Comparison of ENCODE assay signal across 15 cellular contexts in genomic region chr17:34761646-34762045, GRCh38.
A peak's percentile ranks its signal among the peaks of the same experiment; 100 is the strongest.
DNase-seq lines count a peak whose midpoint lies in the region; ATAC-seq, FAIRE-seq and TF ChIP-seq lines count a peak whose summit lies in the region.
"Had no signal": no experiment of that assay in that cellular context is flagged by ENCODE, and none has a peak within 500 bp of the region (broad histone marks: within the 10 kb centered on the region; RNA-seq: fewer than 3 reads in every experiment).

No MANE protein-coding gene starts in this region.

- H4K20me1 ChIP-seq in Karpas-422 (ENCODE audit: insufficient read depth, low read depth, low read length) (peaks cover 3% of the 10 kb centered on the region; the same call in 1 of the 2 replicates), K562 (replicated peaks; ENCODE audit: control insufficient read depth, insufficient read depth, low read length) (no peaks in the 10 kb centered on the region)
- H4K20me1 ChIP-seq: BLaER1 treated with 17β-estradiol and CSF1 and Interleukin-3, amounts not matched to agents 10 nM and 100 nM had no signal

- peaks cover 17% of the 10 kb centered on the region for H3K4me1 ChIP-seq in Karpas-422 (ENCODE audit: low read length)
- H3K4me1 ChIP-seq in K562 (replicated peaks in 1 of 2; ENCODE audit: control insufficient read depth in 2 of 2, insufficient read depth in 2 of 2, low read length in 2 of 2) = no peaks in the 10 kb centered on the region
- H3K4me1 ChIP-seq: BLaER1 treated with 17β-estradiol and CSF1 and Interleukin-3, amounts not matched to agents 10 nM and 100 nM had no signal

- no peak for TF ChIP-seq POLR2A in K562 (conservative IDR thresholded peaks at IDR 0.05)

- H3K27ac ChIP-seq in Karpas-422 (ENCODE audit: low read length) (peak overlapping the region; percentile 36; the same call in 1 of the 2 replicates), K562 (ENCODE audit: extremely low read depth, low read depth, low read length) (no peak overlapping the region)
- H3K27ac ChIP-seq: BLaER1 treated with 17β-estradiol and CSF1 and Interleukin-3, amounts not matched to agents 10 nM and 100 nM had no signal

- H3K4me3 ChIP-seq in Karpas-422 (ENCODE audit: low read length) = no peak overlapping the region
- H3K4me3 ChIP-seq in K562 = no peak overlapping the region
- H3K4me3 ChIP-seq: BLaER1 treated with 17β-estradiol and CSF1 and Interleukin-3, amounts not matched to agents 10 nM and 100 nM; GM23338 had no signal

- H3K9me3 ChIP-seq in Karpas-422 (ENCODE audit: low read length) (no peaks in the 10 kb centered on the region), K562 (replicated peaks; ENCODE audit: control insufficient read depth, insufficient read depth, low read depth, low read length) (no peaks in the 10 kb centered on the region)
- H3K9me3 ChIP-seq: BLaER1 treated with 17β-estradiol and CSF1 and Interleukin-3, amounts not matched to agents 10 nM and 100 nM had no signal

- no peaks in the 10 kb centered on the region for H3K9me3 Mint-ChIP-seq in activated CD4-positive, alpha-beta T cell treated with anti-CD3 and anti-CD28 coated beads, Interleukin-2, amount 10 ng/mL, durations not matched to agents 7 days and 5 days
- no peaks in the 10 kb centered on the region for H3K9me3 Mint-ChIP-seq in activated T-cell treated with anti-CD3 and anti-CD28 coated beads, Interleukin-2, amount 50 U/mL, for 4 hours
- H3K9me3 Mint-ChIP-seq: GM23338 had no signal

- H3K79me2 ChIP-seq in Karpas-422 (ENCODE audit: low read length) = no peaks in the 10 kb centered on the region
- no peaks in the 10 kb centered on the region for H3K79me2 ChIP-seq in K562 (ENCODE audit: control insufficient read depth, insufficient read depth, low read length)

- DNase-seq in SKM-1 treated with dmso at 0.1 percent for 144 hours (lab: John Stamatoyannopoulos, UW; ENCODE audit: unreplicated experiment) = peak; percentile 1
- DNase-seq in SKM-1 (lab: John Stamatoyannopoulos, UW; ENCODE audit: unreplicated experiment) = no peak
- peak; percentile 65 for DNase-seq in Karpas-422
- peak; percentile 23 for DNase-seq in NOMO-1 treated with dmso at 0.1 percent for 144 hours (lab: John Stamatoyannopoulos, UW; ENCODE audit: unreplicated experiment)
- DNase-seq in K562 (ENCODE audit: extremely low read depth in 1 of 4, low spot score in 3 of 4) = no peak
- no peak for DNase-seq in GM13977 (ENCODE audit: low spot score)
- DNase-seq in activated CD4-positive, alpha-beta T cell treated with anti-CD3 and anti-CD28 coated beads, Interleukin-2, amount 10 ng/mL, durations not matched to agents 7 days and 5 days = no peak
- no peak for DNase-seq in activated T-cell treated with anti-CD3 and anti-CD28 coated beads, Interleukin-2, amount 50 U/mL, for 4 hours
- DNase-seq: ACHN; CD4-positive, CD25-positive, alpha-beta regulatory T cell; DMS53; GF-D8; H7 had no signal

- H3K27me3 ChIP-seq in Karpas-422 (ENCODE audit: low read length) = 0 out of 2 replicates have a peak, but pooled peaks cover 3% of the 10 kb centered on the region
- peaks cover 0 to 2% of the 10 kb centered on the region in 2 experiments; a peak in 1 of 5 replicates for H3K27me3 ChIP-seq in K562 (ENCODE audit: control insufficient read depth in 2 of 2, insufficient read depth in 2 of 2, low read length in 2 of 2)
- H3K27me3 ChIP-seq: BLaER1 treated with 17β-estradiol and CSF1 and Interleukin-3, amounts not matched to agents 10 nM and 100 nM had no signal

- intact Hi-C loops in K562 (cut with micrococcal nuclease) = no loop called here

- in situ Hi-C loops in K562 (cut with MboI) (no loop called here), GM13977 (cut with MboI; ENCODE audit: low pct_unique_long_range_greater_than_20kb, low sequenced_read_pairs, unreplicated experiment) (no loop called here)

- H3K9me1 ChIP-seq in K562 (ENCODE audit: control insufficient read depth, insufficient read depth, low read length) = no peaks in the 10 kb centered on the region

- no peaks in the 10 kb centered on the region for H3K36me3 ChIP-seq in Karpas-422 (ENCODE audit: insufficient read depth, low read length)
- no peaks in the 10 kb centered on the region for H3K36me3 ChIP-seq in K562 (ENCODE audit: control insufficient read depth, insufficient read depth, low read length)
- H3K36me3 ChIP-seq: BLaER1 treated with 17β-estradiol and CSF1 and Interleukin-3, amounts not matched to agents 10 nM and 100 nM had no signal

- H3K4me3 Mint-ChIP-seq in activated CD4-positive, alpha-beta T cell treated with anti-CD3 and anti-CD28 coated beads, Interleukin-2, amount 10 ng/mL, durations not matched to agents 7 days and 5 days = no peak overlapping the region
- no peak overlapping the region for H3K4me3 Mint-ChIP-seq in activated T-cell treated with anti-CD3 and anti-CD28 coated beads, Interleukin-2, amount 50 U/mL, for 4 hours
- H3K4me3 Mint-ChIP-seq: CD4-positive, CD25-positive, alpha-beta regulatory T cell; GM23338 had no signal

- no peak overlapping the region for H3K27ac Mint-ChIP-seq in activated CD4-positive, alpha-beta T cell treated with anti-CD3 and anti-CD28 coated beads, Interleukin-2, amount 10 ng/mL, durations not matched to agents 7 days and 5 days
- H3K27ac Mint-ChIP-seq: CD4-positive, CD25-positive, alpha-beta regulatory T cell; GM23338 had no signal

- no peak overlapping the region; the same call in 1 of the 2 replicates for H3K9ac ChIP-seq in Karpas-422 (ENCODE audit: low read length)
- no peak overlapping the region for H3K9ac ChIP-seq in K562 (ENCODE audit: insufficient read depth in 1 of 2, low read depth in 2 of 2, low read length in 2 of 2)
- H3K9ac ChIP-seq: BLaER1 treated with 17β-estradiol and CSF1 and Interleukin-3, amounts not matched to agents 10 nM and 100 nM had no signal

- WGBS in K562 (ENCODE audit: insufficient coverage, low coverage, missing lambda C conversion rate) = 0% methylated on average over 4 of the region's 4 CpGs

- POLR2A ChIA-PET in K562 (lab: Yijun Ruan, JAX) = interaction anchor here (0.6 kb wide), 1 partner anchor 19 kb away, joined by 3 read pairs; no protein-coding TSS in a partner anchor
- POLR2A ChIA-PET in activated CD4-positive, alpha-beta T cell treated with anti-CD3 and anti-CD28 coated beads, Interleukin-2, amount 10 ng/mL, durations not matched to agents 7 days and 5 days (lab: Charles Lee) = no interaction called here

- H2AFZ ChIP-seq in Karpas-422 (ENCODE audit: low read length) = no peak overlapping the region; the same call in 1 of the 2 replicates
- H2AFZ ChIP-seq in K562 (ENCODE audit: low read depth, low read length) = no peak overlapping the region
- H2AFZ ChIP-seq: GM23338 had no signal

- FAIRE-seq in K562 (lab: Jason Lieb, UNC) = no peak

- no TSS peak for BruUV-seq in K562 (replicated peaks; lab: Mats Ljungman, UMichigan)

- no peak for TF ChIP-seq EP300 in K562 (IDR thresholded peaks at IDR 0.05; ENCODE audit: low read length)

- no peak for TF ChIP-seq RAD21 in K562 (CRISPR knock-in tag; conservative IDR thresholded peaks at IDR 0.05 in 1 of 2, IDR thresholded peaks at IDR 0.05 in 1 of 2)

- H3K4me1 Mint-ChIP-seq in activated CD4-positive, alpha-beta T cell treated with anti-CD3 and anti-CD28 coated beads, Interleukin-2, amount 10 ng/mL, durations not matched to agents 7 days and 5 days = no peaks in the 10 kb centered on the region
- H3K4me1 Mint-ChIP-seq in activated T-cell treated with anti-CD3 and anti-CD28 coated beads, Interleukin-2, amount 50 U/mL, for 4 hours (ENCODE audit: low read depth) = no peaks in the 10 kb centered on the region
- H3K4me1 Mint-ChIP-seq: CD4-positive, CD25-positive, alpha-beta regulatory T cell had no signal

- no peaks in the 10 kb centered on the region for H3K36me3 Mint-ChIP-seq in activated CD4-positive, alpha-beta T cell treated with anti-CD3 and anti-CD28 coated beads, Interleukin-2, amount 10 ng/mL, durations not matched to agents 7 days and 5 days (ENCODE audit: low read depth)
- H3K36me3 Mint-ChIP-seq in activated T-cell treated with anti-CD3 and anti-CD28 coated beads, Interleukin-2, amount 50 U/mL, for 4 hours (ENCODE audit: insufficient read depth) = no peaks in the 10 kb centered on the region
- H3K36me3 Mint-ChIP-seq: CD4-positive, CD25-positive, alpha-beta regulatory T cell had no signal

- peaks cover 4% of the 10 kb centered on the region for H3K27me3 Mint-ChIP-seq in activated CD4-positive, alpha-beta T cell treated with anti-CD3 and anti-CD28 coated beads, Interleukin-2, amount 10 ng/mL, durations not matched to agents 7 days and 5 days
- H3K27me3 Mint-ChIP-seq in activated T-cell treated with anti-CD3 and anti-CD28 coated beads, Interleukin-2, amount 50 U/mL, for 4 hours (ENCODE audit: low read depth) = peaks cover 11% of the 10 kb centered on the region

- H3K9me2 ChIP-seq in Karpas-422 (replicated peaks; ENCODE audit: insufficient read depth, low read length) = no peaks in the 10 kb centered on the region

- no peak for TF ChIP-seq CTCF in K562 (IDR thresholded peaks at IDR 0.05 in 2 of 3, conservative IDR thresholded peaks at IDR 0.05 in 1 of 3; ENCODE audit: insufficient read depth in 2 of 3, low read depth in 1 of 3, low read length in 3 of 3)
- TF ChIP-seq CTCF in GM13977 (IDR thresholded peaks at IDR 0.05; ENCODE audit: extremely low read depth, insufficient read depth, missing control alignments) = no peak

- CTCF ChIA-PET in K562 (lab: Yijun Ruan, JAX; ENCODE audit: low intra/inter-chr PET ratio) = no interaction called here
- CTCF ChIA-PET in activated CD4-positive, alpha-beta T cell treated with anti-CD3 and anti-CD28 coated beads, Interleukin-2, amount 10 ng/mL, durations not matched to agents 7 days and 5 days (lab: Charles Lee) = no interaction called here

- H3K4me2 ChIP-seq in Karpas-422 (ENCODE audit: low read depth, low read length, poor library complexity, severe bottlenecking) (peak overlapping the region; percentile 34), K562 (ENCODE audit: insufficient read depth, low read length) (no peak overlapping the region)
- H3K4me2 ChIP-seq: BLaER1 treated with 17β-estradiol and CSF1 and Interleukin-3, amounts not matched to agents 10 nM and 100 nM; GM23338 had no signal

- ATAC-seq in K562 = no peak
- ATAC-seq in activated T-cell treated with anti-CD3 and anti-CD28 coated beads, Interleukin-2, amount 50 U/mL, for 4 hours = no peak
- ATAC-seq: GM23338 had no signal

TF ChIP-seq in K562, 482 proteins besides CTCF, POLR2A, EP300 and RAD21:
- TF ChIP-seq ZNF184 (CRISPR knock-in tag; IDR thresholded peaks at IDR 0.05) = no peak
- peak; percentile 62 for TF ChIP-seq SPI1 (IDR thresholded peaks at IDR 0.05; ENCODE audit: borderline replicate concordance, low read depth, low read length)
- no peak for TF ChIP-seq ATF4 (CRISPR knock-in tag; IDR thresholded peaks at IDR 0.05)
- TF ChIP-seq PYGO2 (tag; IDR thresholded peaks at IDR 0.05) = no peak
TF ChIP-seq in K562: peak in this region for 1.

Comparison
In these comparisons a context has a peak if more than half of its experiments do, and no peak if none do; other contexts are left out.
1. DNase-seq: peak in SKM-1 treated with dmso at 0.1 percent for 144 hours (single experiment), Karpas-422 (single experiment) and NOMO-1 treated with dmso at 0.1 percent for 144 hours (single experiment); none in SKM-1 (single experiment), K562 (0 of 4), GM13977 (single experiment), activated CD4-positive, alpha-beta T cell treated with anti-CD3 and anti-CD28 coated beads, Interleukin-2, amount 10 ng/mL, durations not matched to agents 7 days and 5 days (single experiment) and activated T-cell treated with anti-CD3 and anti-CD28 coated beads, Interleukin-2, amount 50 U/mL, for 4 hours (single experiment).